ENCODE assay signal across 21 cellular contexts in genomic region chr11:20235164-20235563, GRCh38.
"Had no signal": no experiment of that assay in that cellular context is flagged by ENCODE, and none has a peak within 500 bp of the region (broad histone marks: within the 10 kb centered on the region; RNA-seq: fewer than 3 reads in every experiment).

No MANE protein-coding gene starts in this region.

- H3K4me3 ChIP-seq: gastrocnemius medialis, lung, right lobe of liver, thoracic aorta, tibial nerve, upper lobe of right lung, uterus had no signal

- H3K9me3 ChIP-seq: gastrocnemius medialis, right lobe of liver, upper lobe of right lung, uterus had no signal

- H2AFZ ChIP-seq: parathyroid adenoma had no signal

- H3K4me1 ChIP-seq: gastrocnemius medialis, parathyroid adenoma, tibial nerve, upper lobe of right lung, uterus had no signal

- H3K9ac ChIP-seq: parathyroid adenoma had no signal

- H3K27ac ChIP-seq: epithelial cell of prostate, gastrocnemius medialis, parathyroid adenoma, right lobe of liver, thoracic aorta, tibial nerve, upper lobe of right lung, uterus had no signal

- H3K79me2 ChIP-seq: parathyroid adenoma had no signal

- ATAC-seq: esophagus mucosa; gastrocnemius medialis; left lobe of liver; natural killer cell; right lobe of liver; stimulated activated naive B cell treated with anti-CD40 and anti-IgM and Interleukin-4, amounts not matched to agents 10 μg/mL and 1 μg/mL and 100 μg/mL, for 72 hours; upper lobe of right lung had no signal

- DNase-seq: effector CD8-positive, alpha-beta T cell; endodermal cell; foreskin fibroblast; gastrocnemius medialis; head of caudate nucleus; kidney; natural killer cell; right lobe of liver; small intestine; stimulated activated CD4-positive, alpha-beta T cell treated with anti-CD3 and anti-CD28 coated beads, Interleukin-15, amount 100 ng/mL, for 24 hours; stimulated activated CD4-positive, alpha-beta T cell treated with anti-CD3 and anti-CD28 coated beads, Interleukin-2, amount 100 ng/mL, for 48 hours; stimulated activated naive B cell treated with anti-CD40 and anti-IgM and Interleukin-4, amounts not matched to agents 10 μg/mL and 1 μg/mL and 100 μg/mL, for 72 hours; upper lobe of right lung; uterus had no signal

- H3K36me3 ChIP-seq: gastrocnemius medialis, right lobe of liver, thoracic aorta, tibial nerve, upper lobe of right lung, uterus had no signal

- H3K27me3 ChIP-seq: gastrocnemius medialis, right lobe of liver, tibial nerve, upper lobe of right lung, uterus had no signal
